ENCODE assay signal across 1 cellular context in the genomic region with DNA sequence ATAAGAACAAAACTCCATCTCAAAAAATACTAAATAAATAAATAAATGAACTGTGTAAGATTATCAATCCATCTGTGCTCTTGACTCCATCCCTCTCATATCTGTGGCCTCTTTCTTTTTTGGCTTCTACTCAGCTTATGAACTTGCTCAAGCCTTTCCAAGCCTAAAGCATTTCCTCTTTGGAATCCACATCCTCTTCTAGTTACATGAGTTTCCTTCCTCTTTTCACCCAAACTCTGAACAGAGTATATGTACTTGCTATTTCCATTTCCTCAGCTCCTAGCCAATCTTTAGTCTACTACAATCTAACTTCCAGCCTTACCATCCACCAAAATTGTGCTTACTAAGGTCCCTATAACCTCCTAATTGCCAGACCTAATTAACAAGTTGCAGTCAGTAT.
TF ChIP-seq lines count a peak whose summit lies in the region.

No MANE protein-coding gene starts in this region.

TF ChIP-seq in GM23338, 12 proteins besides CTCF, POLR2A, EP300 and RAD21:
- TF ChIP-seq, protein P1, sequence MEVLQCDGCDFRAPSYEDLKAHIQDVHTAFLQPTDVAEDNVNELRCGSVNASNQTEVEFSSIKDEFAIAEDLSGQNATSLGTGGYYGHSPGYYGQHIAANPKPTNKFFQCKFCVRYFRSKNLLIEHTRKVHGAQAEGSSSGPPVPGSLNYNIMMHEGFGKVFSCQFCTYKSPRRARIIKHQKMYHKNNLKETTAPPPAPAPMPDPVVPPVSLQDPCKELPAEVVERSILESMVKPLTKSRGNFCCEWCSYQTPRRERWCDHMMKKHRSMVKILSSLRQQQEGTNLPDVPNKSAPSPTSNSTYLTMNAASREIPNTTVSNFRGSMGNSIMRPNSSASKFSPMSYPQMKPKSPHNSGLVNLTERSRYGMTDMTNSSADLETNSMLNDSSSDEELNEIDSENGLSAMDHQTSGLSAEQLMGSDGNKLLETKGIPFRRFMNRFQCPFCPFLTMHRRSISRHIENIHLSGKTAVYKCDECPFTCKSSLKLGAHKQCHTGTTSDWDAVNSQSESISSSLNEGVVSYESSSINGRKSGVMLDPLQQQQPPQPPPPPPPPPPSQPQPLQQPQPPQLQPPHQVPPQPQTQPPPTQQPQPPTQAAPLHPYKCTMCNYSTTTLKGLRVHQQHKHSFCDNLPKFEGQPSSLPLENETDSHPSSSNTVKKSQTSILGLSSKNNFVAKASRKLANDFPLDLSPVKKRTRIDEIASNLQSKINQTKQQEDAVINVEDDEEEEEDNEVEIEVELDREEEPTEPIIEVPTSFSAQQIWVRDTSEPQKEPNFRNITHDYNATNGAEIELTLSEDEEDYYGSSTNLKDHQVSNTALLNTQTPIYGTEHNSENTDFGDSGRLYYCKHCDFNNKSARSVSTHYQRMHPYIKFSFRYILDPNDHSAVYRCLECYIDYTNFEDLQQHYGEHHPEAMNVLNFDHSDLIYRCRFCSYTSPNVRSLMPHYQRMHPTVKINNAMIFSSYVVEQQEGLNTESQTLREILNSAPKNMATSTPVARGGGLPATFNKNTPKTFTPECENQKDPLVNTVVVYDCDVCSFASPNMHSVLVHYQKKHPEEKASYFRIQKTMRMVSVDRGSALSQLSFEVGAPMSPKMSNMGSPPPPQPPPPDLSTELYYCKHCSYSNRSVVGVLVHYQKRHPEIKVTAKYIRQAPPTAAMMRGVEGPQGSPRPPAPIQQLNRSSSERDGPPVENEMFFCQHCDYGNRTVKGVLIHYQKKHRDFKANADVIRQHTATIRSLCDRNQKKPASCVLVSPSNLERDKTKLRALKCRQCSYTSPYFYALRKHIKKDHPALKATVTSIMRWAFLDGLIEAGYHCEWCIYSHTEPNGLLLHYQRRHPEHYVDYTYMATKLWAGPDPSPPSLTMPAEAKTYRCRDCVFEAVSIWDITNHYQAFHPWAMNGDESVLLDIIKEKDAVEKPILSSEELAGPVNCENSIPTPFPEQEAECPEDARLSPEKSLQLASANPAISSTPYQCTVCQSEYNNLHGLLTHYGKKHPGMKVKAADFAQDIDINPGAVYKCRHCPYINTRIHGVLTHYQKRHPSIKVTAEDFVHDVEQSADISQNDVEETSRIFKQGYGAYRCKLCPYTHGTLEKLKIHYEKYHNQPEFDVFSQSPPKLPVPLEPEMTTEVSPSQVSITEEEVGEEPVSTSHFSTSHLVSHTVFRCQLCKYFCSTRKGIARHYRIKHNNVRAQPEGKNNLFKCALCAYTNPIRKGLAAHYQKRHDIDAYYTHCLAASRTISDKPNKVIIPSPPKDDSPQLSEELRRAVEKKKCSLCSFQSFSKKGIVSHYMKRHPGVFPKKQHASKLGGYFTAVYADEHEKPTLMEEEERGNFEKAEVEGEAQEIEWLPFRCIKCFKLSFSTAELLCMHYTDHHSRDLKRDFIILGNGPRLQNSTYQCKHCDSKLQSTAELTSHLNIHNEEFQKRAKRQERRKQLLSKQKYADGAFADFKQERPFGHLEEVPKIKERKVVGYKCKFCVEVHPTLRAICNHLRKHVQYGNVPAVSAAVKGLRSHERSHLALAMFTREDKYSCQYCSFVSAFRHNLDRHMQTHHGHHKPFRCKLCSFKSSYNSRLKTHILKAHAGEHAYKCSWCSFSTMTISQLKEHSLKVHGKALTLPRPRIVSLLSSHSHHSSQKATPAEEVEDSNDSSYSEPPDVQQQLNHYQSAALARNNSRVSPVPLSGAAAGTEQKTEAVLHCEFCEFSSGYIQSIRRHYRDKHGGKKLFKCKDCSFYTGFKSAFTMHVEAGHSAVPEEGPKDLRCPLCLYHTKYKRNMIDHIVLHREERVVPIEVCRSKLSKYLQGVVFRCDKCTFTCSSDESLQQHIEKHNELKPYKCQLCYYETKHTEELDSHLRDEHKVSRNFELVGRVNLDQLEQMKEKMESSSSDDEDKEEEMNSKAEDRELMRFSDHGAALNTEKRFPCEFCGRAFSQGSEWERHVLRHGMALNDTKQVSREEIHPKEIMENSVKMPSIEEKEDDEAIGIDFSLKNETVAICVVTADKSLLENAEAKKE (CRISPR knock-in tag; IDR thresholded peaks at IDR 0.05): no peak
- TF ChIP-seq NANOG (IDR thresholded peaks at IDR 0.05; ENCODE audit: borderline replicate concordance) (no peak), ZNF114 (CRISPR knock-in tag; IDR thresholded peaks at IDR 0.05) (no peak), STAT1 (IDR thresholded peaks at IDR 0.05; ENCODE audit: unreplicated experiment) (no peak), JUNB (IDR thresholded peaks at IDR 0.05; ENCODE audit: unreplicated experiment) (no peak), EZH2phosphoT487 (IDR thresholded peaks at IDR 0.05; ENCODE audit: unreplicated experiment) (no peak), CREB1 (CRISPR knock-in tag; IDR thresholded peaks at IDR 0.05; ENCODE audit: low read depth) (no peak), POLR2AphosphoS5 (IDR thresholded peaks at IDR 0.05; ENCODE audit: low read depth) (no peak), EZH2 (IDR thresholded peaks at IDR 0.05; ENCODE audit: low read depth, unreplicated experiment) (no peak)
- TF ChIP-seq, protein P2, sequence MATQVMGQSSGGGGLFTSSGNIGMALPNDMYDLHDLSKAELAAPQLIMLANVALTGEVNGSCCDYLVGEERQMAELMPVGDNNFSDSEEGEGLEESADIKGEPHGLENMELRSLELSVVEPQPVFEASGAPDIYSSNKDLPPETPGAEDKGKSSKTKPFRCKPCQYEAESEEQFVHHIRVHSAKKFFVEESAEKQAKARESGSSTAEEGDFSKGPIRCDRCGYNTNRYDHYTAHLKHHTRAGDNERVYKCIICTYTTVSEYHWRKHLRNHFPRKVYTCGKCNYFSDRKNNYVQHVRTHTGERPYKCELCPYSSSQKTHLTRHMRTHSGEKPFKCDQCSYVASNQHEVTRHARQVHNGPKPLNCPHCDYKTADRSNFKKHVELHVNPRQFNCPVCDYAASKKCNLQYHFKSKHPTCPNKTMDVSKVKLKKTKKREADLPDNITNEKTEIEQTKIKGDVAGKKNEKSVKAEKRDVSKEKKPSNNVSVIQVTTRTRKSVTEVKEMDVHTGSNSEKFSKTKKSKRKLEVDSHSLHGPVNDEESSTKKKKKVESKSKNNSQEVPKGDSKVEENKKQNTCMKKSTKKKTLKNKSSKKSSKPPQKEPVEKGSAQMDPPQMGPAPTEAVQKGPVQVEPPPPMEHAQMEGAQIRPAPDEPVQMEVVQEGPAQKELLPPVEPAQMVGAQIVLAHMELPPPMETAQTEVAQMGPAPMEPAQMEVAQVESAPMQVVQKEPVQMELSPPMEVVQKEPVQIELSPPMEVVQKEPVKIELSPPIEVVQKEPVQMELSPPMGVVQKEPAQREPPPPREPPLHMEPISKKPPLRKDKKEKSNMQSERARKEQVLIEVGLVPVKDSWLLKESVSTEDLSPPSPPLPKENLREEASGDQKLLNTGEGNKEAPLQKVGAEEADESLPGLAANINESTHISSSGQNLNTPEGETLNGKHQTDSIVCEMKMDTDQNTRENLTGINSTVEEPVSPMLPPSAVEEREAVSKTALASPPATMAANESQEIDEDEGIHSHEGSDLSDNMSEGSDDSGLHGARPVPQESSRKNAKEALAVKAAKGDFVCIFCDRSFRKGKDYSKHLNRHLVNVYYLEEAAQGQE (IDR thresholded peaks at IDR 0.05; ENCODE audit: unreplicated experiment): no peak
